In the genomic region with DNA sequence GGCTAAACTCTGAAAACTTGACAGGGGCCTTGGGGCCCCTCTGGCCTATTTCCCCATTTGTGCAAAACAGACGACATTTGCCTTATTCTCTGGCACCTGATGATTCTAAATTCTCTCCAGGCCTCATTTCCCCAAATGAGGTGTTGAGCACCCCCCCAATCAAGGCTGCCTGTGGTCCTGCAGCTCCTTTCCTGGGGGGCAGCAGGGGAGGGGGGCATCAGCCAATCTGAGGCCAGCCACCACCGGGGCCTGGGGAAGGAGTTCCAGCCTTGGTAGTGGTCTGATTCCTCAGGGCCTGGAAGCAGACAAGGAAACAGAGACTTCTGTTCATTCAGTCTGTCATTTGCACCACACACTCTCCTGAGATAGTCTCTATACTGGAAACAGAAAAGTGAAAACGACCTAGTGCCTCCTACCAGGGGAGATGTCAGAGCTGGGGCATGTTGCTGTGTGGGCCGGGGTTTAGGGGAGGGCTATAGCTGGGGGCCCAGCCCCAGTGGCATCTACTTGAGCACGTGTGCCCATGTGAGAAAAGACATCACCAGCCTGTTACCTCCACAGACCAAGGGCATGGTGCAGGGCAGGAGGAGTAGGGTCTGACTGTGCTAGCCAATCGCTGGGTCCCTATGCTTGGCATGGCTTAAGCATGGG, we compare ENCODE assay signal across 23 cellular contexts. TPM values are rescaled to one million over a fixed set of nuclear protein-coding genes. Genes with fewer than 3 reads are reported as not detected.
A peak's percentile ranks its signal among the peaks of the same experiment; 100 is the strongest.
DNase-seq lines count a peak whose midpoint lies in the region; ATAC-seq and TF ChIP-seq lines count a peak whose summit lies in the region.
"Had no signal": no experiment of that assay in that cellular context is flagged by ENCODE, and none has a peak within 500 bp of the region (broad histone marks: within the 10 kb centered on the region; RNA-seq: fewer than 3 reads in every experiment).

No MANE protein-coding gene starts in this region.

- H3K36me3 Mint-ChIP-seq in activated naive CD8-positive, alpha-beta T cell = no peaks in the 10 kb centered on the region
- H3K36me3 Mint-ChIP-seq in activated naive CD8-positive, alpha-beta T cell treated with anti-CD3 and anti-CD28 coated beads for 36 hours = no peaks in the 10 kb centered on the region
- H3K36me3 Mint-ChIP-seq in glutamatergic neuron (ENCODE audit: unreplicated experiment) (peaks cover 8% of the 10 kb centered on the region), immature natural killer cell (no peaks in the 10 kb centered on the region)

- H3K36me3 ChIP-seq in stomach = no peaks in the 10 kb centered on the region

- H3K4me1 Mint-ChIP-seq in activated naive CD8-positive, alpha-beta T cell (ENCODE audit: low read depth) = peaks cover 10% of the 10 kb centered on the region
- peaks cover 8% of the 10 kb centered on the region for H3K4me1 Mint-ChIP-seq in activated naive CD8-positive, alpha-beta T cell treated with anti-CD3 and anti-CD28 coated beads for 36 hours
- peaks cover 26% of the 10 kb centered on the region for H3K4me1 Mint-ChIP-seq in glutamatergic neuron (ENCODE audit: low read depth, unreplicated experiment)
- peaks cover 6 to 12% of the 10 kb centered on the region in 2 donors for H3K4me1 Mint-ChIP-seq in immature natural killer cell

- H3K4me3 ChIP-seq in stomach = no peak overlapping the region
- H3K4me3 ChIP-seq: A549 had no signal

- 71 to 83% (median 74%) methylated on average over 6 of the region's 6 CpGs for WGBS in stomach, 5 donors

- H3K9me3 ChIP-seq in stomach = no peaks in the 10 kb centered on the region
- H3K9me3 ChIP-seq: A549 had no signal

- H3K4me3 Mint-ChIP-seq in activated naive CD8-positive, alpha-beta T cell = peak overlapping the region; percentile 12
- no peak overlapping the region for H3K4me3 Mint-ChIP-seq in activated naive CD8-positive, alpha-beta T cell treated with anti-CD3 and anti-CD28 coated beads for 36 hours
- H3K4me3 Mint-ChIP-seq in glutamatergic neuron (ENCODE audit: unreplicated experiment) = no peak overlapping the region
- H3K4me3 Mint-ChIP-seq in immature natural killer cell = peak overlapping the region in 2 of 5 donors; percentile 16 to 69

- no peak overlapping the region for H3K27ac Mint-ChIP-seq in activated naive CD8-positive, alpha-beta T cell
- no peak overlapping the region for H3K27ac Mint-ChIP-seq in activated naive CD8-positive, alpha-beta T cell treated with anti-CD3 and anti-CD28 coated beads for 36 hours
- H3K27ac Mint-ChIP-seq in glutamatergic neuron (ENCODE audit: unreplicated experiment) (peak overlapping the region; percentile 44), immature natural killer cell (no peak overlapping the region)
- H3K27ac Mint-ChIP-seq: CD4-positive, alpha-beta T cell had no signal

- ATAC-seq in HG02884 (IDR thresholded peaks at IDR 0.05; ENCODE audit: unreplicated experiment) = no peak
- ATAC-seq: A549, Panc1 had no signal

- TF ChIP-seq CTCF in glutamatergic neuron (IDR thresholded peaks at IDR 0.05; ENCODE audit: partially characterized antibody, unreplicated experiment) = no peak
- TF ChIP-seq CTCF in stomach (IDR thresholded peaks at IDR 0.05) = no peak

- DNase-seq in activated naive CD8-positive, alpha-beta T cell treated with anti-CD3 and anti-CD28 coated beads for 36 hours = no peak
- DNase-seq in activated CD8-positive, alpha-beta memory T cell treated with anti-CD3 and anti-CD28 coated beads, Interleukin-2, amount 50 U/mL, for 48 hours = peak; percentile 20
- DNase-seq in glutamatergic neuron (no peak), stomach (peak; percentile 13), DMS53 (lab: John Stamatoyannopoulos, UW) (no peak), immature natural killer cell (no peak)
- DNase-seq: CD4-positive, alpha-beta T cell; Karpas-422; MV-4-11; NCI-H1105 treated with DMSO at 0.1 percent for 48 hours; NCI-H1694; NCI-H2081; NCI-H2171; NCI-H524 treated with DMSO at 0.1 percent for 48 hours; NCI-H82; SIG-M5 had no signal

- H3K9me3 Mint-ChIP-seq in activated naive CD8-positive, alpha-beta T cell (ENCODE audit: low read depth) = no peaks in the 10 kb centered on the region
- H3K9me3 Mint-ChIP-seq in activated naive CD8-positive, alpha-beta T cell treated with anti-CD3 and anti-CD28 coated beads for 36 hours = no peaks in the 10 kb centered on the region
- peaks cover 9% of the 10 kb centered on the region for H3K9me3 Mint-ChIP-seq in glutamatergic neuron (ENCODE audit: unreplicated experiment)
- H3K9me3 Mint-ChIP-seq in immature natural killer cell = no peaks in the 10 kb centered on the region
- H3K9me3 Mint-ChIP-seq: CD4-positive, alpha-beta T cell had no signal

- no peak overlapping the region for H3K27ac ChIP-seq in stomach
- H3K27ac ChIP-seq: A549 had no signal

- H3K4me1 ChIP-seq in stomach = peaks cover 16 to 23% (median 19%) of the 10 kb centered on the region in 4 donors

- TF ChIP-seq POLR2A in stomach (IDR thresholded peaks at IDR 0.05) = no peak

- H3K27me3 Mint-ChIP-seq in activated naive CD8-positive, alpha-beta T cell = peaks cover 23% of the 10 kb centered on the region
- H3K27me3 Mint-ChIP-seq in activated naive CD8-positive, alpha-beta T cell treated with anti-CD3 and anti-CD28 coated beads for 36 hours = peaks cover 58% of the 10 kb centered on the region
- H3K27me3 Mint-ChIP-seq in glutamatergic neuron (ENCODE audit: unreplicated experiment) = peaks cover 28% of the 10 kb centered on the region
- peaks cover 7 to 21% (median 17%) of the 10 kb centered on the region in 3 donors for H3K27me3 Mint-ChIP-seq in immature natural killer cell (ENCODE audit: low read depth in 3 of 3)

- peaks cover 0 to 66% (median 35%) of the 10 kb centered on the region in 3 donors for H3K27me3 ChIP-seq in stomach

- intact Hi-C loops in stomach (cut with DNase I; ENCODE audit: low total_unique reads) = no loop called here

- TF ChIP-seq EP300 in stomach (IDR thresholded peaks at IDR 0.05) = no peak

RNA-seq across cellular contexts. Expression of a gene that starts 1.9 kb away (rescaled TPM):
- under 1 TPM; 0.20 to 0.45 TPM for total RNA-seq in activated naive CD8-positive, alpha-beta T cell treated with anti-CD3 and anti-CD28 coated beads for 36 hours
- 2.3 TPM for total RNA-seq in glutamatergic neuron (ENCODE audit: unreplicated experiment)
- total RNA-seq in stomach = 1 to 10 TPM in 1 of 5 donors, not detected in 4; 1.2 TPM
- polyA plus RNA-seq in stomach = under 1 TPM in 1 of 3 donors, not detected in 2; 0.13 TPM
- under 1 TPM in 1 of 3 donors, not detected in 2; 0.13 TPM for polyA plus RNA-seq in immature natural killer cell
- total RNA-seq: G401, M059J had no signal
- polyA plus RNA-seq: BJ had no signal

Comparison
In these comparisons a context has a peak if more than half of its experiments do, and no peak if none do; other contexts are left out.
1. DNase-seq: peak in activated CD8-positive, alpha-beta memory T cell treated with anti-CD3 and anti-CD28 coated beads, Interleukin-2, amount 50 U/mL, for 48 hours (single experiment) and stomach (single experiment); none in activated naive CD8-positive, alpha-beta T cell treated with anti-CD3 and anti-CD28 coated beads for 36 hours (single experiment), glutamatergic neuron (single experiment), DMS53 (single experiment) and immature natural killer cell (0 of 3).